ENCODE assay signal across 1 cellular context in genomic region chr2:201126308-201127127, GRCh38.
TF ChIP-seq lines count a peak whose summit lies in the region.

No MANE protein-coding gene starts in this region.

TF ChIP-seq in K562, 482 proteins besides CTCF, POLR2A, EP300 and RAD21 (continued from another document and continues in another):
- TF ChIP-seq CBFA2T3 (IDR thresholded peaks at IDR 0.05) = peak; percentile 53
- TF ChIP-seq ZNF24 (IDR thresholded peaks at IDR 0.05) = no peak
- peak; percentile 54; the same call in 1 of the 2 replicates for TF ChIP-seq ZNF764 (CRISPR knock-in tag; IDR thresholded peaks at IDR 0.05; ENCODE audit: low read depth)
- TF ChIP-seq, protein P1, sequence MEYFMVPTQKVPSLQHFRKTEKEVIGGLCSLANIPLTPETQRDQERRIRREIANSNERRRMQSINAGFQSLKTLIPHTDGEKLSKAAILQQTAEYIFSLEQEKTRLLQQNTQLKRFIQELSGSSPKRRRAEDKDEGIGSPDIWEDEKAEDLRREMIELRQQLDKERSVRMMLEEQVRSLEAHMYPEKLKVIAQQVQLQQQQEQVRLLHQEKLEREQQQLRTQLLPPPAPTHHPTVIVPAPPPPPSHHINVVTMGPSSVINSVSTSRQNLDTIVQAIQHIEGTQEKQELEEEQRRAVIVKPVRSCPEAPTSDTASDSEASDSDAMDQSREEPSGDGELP (CRISPR knock-in tag; IDR thresholded peaks at IDR 0.05; ENCODE audit: borderline replicate concordance) = no peak
- TF ChIP-seq USF1 (CRISPR knock-in tag; IDR thresholded peaks at IDR 0.05) = no peak
- TF ChIP-seq HDAC2 (IDR thresholded peaks at IDR 0.05) = no peak
- TF ChIP-seq SRF (CRISPR knock-in tag; IDR thresholded peaks at IDR 0.05) = peak in 1 of 2 experiments; percentile 84; a peak in 2 of 4 replicates
- TF ChIP-seq ZNF57 (CRISPR knock-in tag; IDR thresholded peaks at IDR 0.05) = peak; percentile 93
- peak; percentile 92 for TF ChIP-seq PHB (CRISPR knock-in tag; IDR thresholded peaks at IDR 0.05)
- TF ChIP-seq ATF2 (CRISPR knock-in tag; IDR thresholded peaks at IDR 0.05) = no peak
- no peak for TF ChIP-seq MITF (IDR thresholded peaks at IDR 0.05)
- TF ChIP-seq, protein P2, sequence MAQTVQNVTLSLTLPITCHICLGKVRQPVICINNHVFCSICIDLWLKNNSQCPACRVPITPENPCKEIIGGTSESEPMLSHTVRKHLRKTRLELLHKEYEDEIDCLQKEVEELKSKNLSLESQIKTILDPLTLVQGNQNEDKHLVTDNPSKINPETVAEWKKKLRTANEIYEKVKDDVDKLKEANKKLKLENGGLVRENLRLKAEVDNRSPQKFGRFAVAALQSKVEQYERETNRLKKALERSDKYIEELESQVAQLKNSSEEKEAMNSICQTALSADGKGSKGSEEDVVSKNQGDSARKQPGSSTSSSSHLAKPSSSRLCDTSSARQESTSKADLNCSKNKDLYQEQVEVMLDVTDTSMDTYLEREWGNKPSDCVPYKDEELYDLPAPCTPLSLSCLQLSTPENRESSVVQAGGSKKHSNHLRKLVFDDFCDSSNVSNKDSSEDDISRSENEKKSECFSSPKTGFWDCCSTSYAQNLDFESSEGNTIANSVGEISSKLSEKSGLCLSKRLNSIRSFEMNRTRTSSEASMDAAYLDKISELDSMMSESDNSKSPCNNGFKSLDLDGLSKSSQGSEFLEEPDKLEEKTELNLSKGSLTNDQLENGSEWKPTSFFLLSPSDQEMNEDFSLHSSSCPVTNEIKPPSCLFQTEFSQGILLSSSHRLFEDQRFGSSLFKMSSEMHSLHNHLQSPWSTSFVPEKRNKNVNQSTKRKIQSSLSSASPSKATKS (CRISPR knock-in tag; IDR thresholded peaks at IDR 0.05) = peak; percentile 93
- TF ChIP-seq ELF1 (tag; IDR thresholded peaks at IDR 0.05) = peak; percentile 51; the same call in 1 of the 2 replicates
- TF ChIP-seq, protein P3, sequence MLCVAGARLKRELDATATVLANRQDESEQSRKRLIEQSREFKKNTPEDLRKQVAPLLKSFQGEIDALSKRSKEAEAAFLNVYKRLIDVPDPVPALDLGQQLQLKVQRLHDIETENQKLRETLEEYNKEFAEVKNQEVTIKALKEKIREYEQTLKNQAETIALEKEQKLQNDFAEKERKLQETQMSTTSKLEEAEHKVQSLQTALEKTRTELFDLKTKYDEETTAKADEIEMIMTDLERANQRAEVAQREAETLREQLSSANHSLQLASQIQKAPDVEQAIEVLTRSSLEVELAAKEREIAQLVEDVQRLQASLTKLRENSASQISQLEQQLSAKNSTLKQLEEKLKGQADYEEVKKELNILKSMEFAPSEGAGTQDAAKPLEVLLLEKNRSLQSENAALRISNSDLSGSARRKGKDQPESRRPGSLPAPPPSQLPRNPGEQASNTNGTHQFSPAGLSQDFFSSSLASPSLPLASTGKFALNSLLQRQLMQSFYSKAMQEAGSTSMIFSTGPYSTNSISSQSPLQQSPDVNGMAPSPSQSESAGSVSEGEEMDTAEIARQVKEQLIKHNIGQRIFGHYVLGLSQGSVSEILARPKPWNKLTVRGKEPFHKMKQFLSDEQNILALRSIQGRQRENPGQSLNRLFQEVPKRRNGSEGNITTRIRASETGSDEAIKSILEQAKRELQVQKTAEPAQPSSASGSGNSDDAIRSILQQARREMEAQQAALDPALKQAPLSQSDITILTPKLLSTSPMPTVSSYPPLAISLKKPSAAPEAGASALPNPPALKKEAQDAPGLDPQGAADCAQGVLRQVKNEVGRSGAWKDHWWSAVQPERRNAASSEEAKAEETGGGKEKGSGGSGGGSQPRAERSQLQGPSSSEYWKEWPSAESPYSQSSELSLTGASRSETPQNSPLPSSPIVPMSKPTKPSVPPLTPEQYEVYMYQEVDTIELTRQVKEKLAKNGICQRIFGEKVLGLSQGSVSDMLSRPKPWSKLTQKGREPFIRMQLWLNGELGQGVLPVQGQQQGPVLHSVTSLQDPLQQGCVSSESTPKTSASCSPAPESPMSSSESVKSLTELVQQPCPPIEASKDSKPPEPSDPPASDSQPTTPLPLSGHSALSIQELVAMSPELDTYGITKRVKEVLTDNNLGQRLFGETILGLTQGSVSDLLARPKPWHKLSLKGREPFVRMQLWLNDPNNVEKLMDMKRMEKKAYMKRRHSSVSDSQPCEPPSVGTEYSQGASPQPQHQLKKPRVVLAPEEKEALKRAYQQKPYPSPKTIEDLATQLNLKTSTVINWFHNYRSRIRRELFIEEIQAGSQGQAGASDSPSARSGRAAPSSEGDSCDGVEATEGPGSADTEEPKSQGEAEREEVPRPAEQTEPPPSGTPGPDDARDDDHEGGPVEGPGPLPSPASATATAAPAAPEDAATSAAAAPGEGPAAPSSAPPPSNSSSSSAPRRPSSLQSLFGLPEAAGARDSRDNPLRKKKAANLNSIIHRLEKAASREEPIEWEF (CRISPR knock-in tag; IDR thresholded peaks at IDR 0.05) = peak; percentile 96
- peak; percentile 99 for TF ChIP-seq ZNF644 (tag; IDR thresholded peaks at IDR 0.05; ENCODE audit: low read depth)
- peak; percentile 93 for TF ChIP-seq RFX7 (CRISPR knock-in tag; IDR thresholded peaks at IDR 0.05)
- no peak for TF ChIP-seq SIN3A (IDR thresholded peaks at IDR 0.05; ENCODE audit: borderline replicate concordance in 2 of 2, control insufficient read depth in 1 of 2, low read depth in 2 of 2, low read length in 2 of 2)
- peak; percentile 98 for TF ChIP-seq THRB (CRISPR knock-in tag; conservative IDR thresholded peaks at IDR 0.05)
- TF ChIP-seq EZH2 (IDR thresholded peaks at IDR 0.05; ENCODE audit: borderline replicate concordance, low read depth, low read length) = no peak
- no peak for TF ChIP-seq SRSF9 (IDR thresholded peaks at IDR 0.05; ENCODE audit: borderline replicate concordance, low read depth, low read length)
- TF ChIP-seq PHF20 (IDR thresholded peaks at IDR 0.05; ENCODE audit: partially characterized antibody) = no peak
- TF ChIP-seq ILF3 (IDR thresholded peaks at IDR 0.05; ENCODE audit: borderline replicate concordance) = no peak
- TF ChIP-seq, protein P4, sequence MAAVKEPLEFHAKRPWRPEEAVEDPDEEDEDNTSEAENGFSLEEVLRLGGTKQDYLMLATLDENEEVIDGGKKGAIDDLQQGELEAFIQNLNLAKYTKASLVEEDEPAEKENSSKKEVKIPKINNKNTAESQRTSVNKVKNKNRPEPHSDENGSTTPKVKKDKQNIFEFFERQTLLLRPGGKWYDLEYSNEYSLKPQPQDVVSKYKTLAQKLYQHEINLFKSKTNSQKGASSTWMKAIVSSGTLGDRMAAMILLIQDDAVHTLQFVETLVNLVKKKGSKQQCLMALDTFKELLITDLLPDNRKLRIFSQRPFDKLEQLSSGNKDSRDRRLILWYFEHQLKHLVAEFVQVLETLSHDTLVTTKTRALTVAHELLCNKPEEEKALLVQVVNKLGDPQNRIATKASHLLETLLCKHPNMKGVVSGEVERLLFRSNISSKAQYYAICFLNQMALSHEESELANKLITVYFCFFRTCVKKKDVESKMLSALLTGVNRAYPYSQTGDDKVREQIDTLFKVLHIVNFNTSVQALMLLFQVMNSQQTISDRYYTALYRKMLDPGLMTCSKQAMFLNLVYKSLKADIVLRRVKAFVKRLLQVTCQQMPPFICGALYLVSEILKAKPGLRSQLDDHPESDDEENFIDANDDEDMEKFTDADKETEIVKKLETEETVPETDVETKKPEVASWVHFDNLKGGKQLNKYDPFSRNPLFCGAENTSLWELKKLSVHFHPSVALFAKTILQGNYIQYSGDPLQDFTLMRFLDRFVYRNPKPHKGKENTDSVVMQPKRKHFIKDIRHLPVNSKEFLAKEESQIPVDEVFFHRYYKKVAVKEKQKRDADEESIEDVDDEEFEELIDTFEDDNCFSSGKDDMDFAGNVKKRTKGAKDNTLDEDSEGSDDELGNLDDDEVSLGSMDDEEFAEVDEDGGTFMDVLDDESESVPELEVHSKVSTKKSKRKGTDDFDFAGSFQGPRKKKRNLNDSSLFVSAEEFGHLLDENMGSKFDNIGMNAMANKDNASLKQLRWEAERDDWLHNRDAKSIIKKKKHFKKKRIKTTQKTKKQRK (IDR thresholded peaks at IDR 0.05; ENCODE audit: borderline replicate concordance, low read depth, low read length) = no peak
- TF ChIP-seq OTX1 (CRISPR knock-in tag; IDR thresholded peaks at IDR 0.05) = peak; percentile 98
- TF ChIP-seq VEZF1 (CRISPR knock-in tag; IDR thresholded peaks at IDR 0.05) = peak; percentile 50
- no peak for TF ChIP-seq POLR2AphosphoS2 (IDR thresholded peaks at IDR 0.05; ENCODE audit: low read length)
- TF ChIP-seq NCOA4 (IDR thresholded peaks at IDR 0.05; ENCODE audit: partially characterized antibody) = no peak
- TF ChIP-seq SMAD3 (CRISPR knock-in tag; conservative IDR thresholded peaks at IDR 0.05) = peak; percentile 99
- peak; percentile 66 for TF ChIP-seq CEBPB (tag; IDR thresholded peaks at IDR 0.05)
- TF ChIP-seq ETS2 (tag; IDR thresholded peaks at IDR 0.05; ENCODE audit: borderline replicate concordance, poor library complexity, severe bottlenecking) = peak; percentile 88
- TF ChIP-seq NR2C1 (IDR thresholded peaks at IDR 0.05) = no peak
- TF ChIP-seq NR2C1 (tag; IDR thresholded peaks at IDR 0.05) = peak; percentile 96
- TF ChIP-seq ZKSCAN8 (CRISPR knock-in tag; IDR thresholded peaks at IDR 0.05) = peak; percentile 96
- no peak for TF ChIP-seq XRCC3 (IDR thresholded peaks at IDR 0.05)
- TF ChIP-seq THRAP3 (IDR thresholded peaks at IDR 0.05; ENCODE audit: borderline replicate concordance) = no peak
- TF ChIP-seq TEAD4 (IDR thresholded peaks at IDR 0.05; ENCODE audit: low read length) = peak; percentile 53
- no peak for TF ChIP-seq TEAD4 (CRISPR knock-in tag; IDR thresholded peaks at IDR 0.05; ENCODE audit: borderline replicate concordance)
- TF ChIP-seq HNRNPUL1 (IDR thresholded peaks at IDR 0.05; ENCODE audit: low read length) = no peak
- TF ChIP-seq CHD4 (IDR thresholded peaks at IDR 0.05; ENCODE audit: insufficient read depth, insufficient replicate concordance, low read depth, low read length, poor library complexity, severe bottlenecking) = no peak
- TF ChIP-seq CBX5 (IDR thresholded peaks at IDR 0.05; ENCODE audit: borderline replicate concordance, low read depth) = no peak
- no peak for TF ChIP-seq PHF21A (IDR thresholded peaks at IDR 0.05; ENCODE audit: borderline replicate concordance, low read depth)
- peak; percentile 96 for TF ChIP-seq ZNF398 (CRISPR knock-in tag; IDR thresholded peaks at IDR 0.05)
- TF ChIP-seq ZNF589 (CRISPR knock-in tag; IDR thresholded peaks at IDR 0.05; ENCODE audit: low read depth) = peak; percentile 99
- TF ChIP-seq ZNF551 (CRISPR knock-in tag; IDR thresholded peaks at IDR 0.05) = peak; percentile 88
- TF ChIP-seq FOXA3 (CRISPR knock-in tag; conservative IDR thresholded peaks at IDR 0.05 in 1 of 2, IDR thresholded peaks at IDR 0.05 in 1 of 2) = peak in 1 of 2 experiments; percentile 58; a peak in 2 of 4 replicates
